1 cellular context compared by ENCODE assay signal in genomic region chr7:23724113-23724512, GRCh38.
A peak's percentile ranks its signal among the peaks of the same experiment; 100 is the strongest.
TF ChIP-seq lines count a peak whose summit lies in the region.

No MANE protein-coding gene starts in this region.

TF ChIP-seq in HEK293, 187 proteins besides CTCF, POLR2A, EP300 and RAD21:
- peak; percentile 72; the same call in 1 of the 2 replicates for TF ChIP-seq TCF7L2 (IDR thresholded peaks at IDR 0.05; ENCODE audit: borderline replicate concordance, low read depth, low read length)
- 0 out of 2 replicates have a peak, but pooled peaks have one; percentile 19 for TF ChIP-seq ZXDB (tag by site-specific recombination; IDR thresholded peaks at IDR 0.05)
